In the genomic region with DNA sequence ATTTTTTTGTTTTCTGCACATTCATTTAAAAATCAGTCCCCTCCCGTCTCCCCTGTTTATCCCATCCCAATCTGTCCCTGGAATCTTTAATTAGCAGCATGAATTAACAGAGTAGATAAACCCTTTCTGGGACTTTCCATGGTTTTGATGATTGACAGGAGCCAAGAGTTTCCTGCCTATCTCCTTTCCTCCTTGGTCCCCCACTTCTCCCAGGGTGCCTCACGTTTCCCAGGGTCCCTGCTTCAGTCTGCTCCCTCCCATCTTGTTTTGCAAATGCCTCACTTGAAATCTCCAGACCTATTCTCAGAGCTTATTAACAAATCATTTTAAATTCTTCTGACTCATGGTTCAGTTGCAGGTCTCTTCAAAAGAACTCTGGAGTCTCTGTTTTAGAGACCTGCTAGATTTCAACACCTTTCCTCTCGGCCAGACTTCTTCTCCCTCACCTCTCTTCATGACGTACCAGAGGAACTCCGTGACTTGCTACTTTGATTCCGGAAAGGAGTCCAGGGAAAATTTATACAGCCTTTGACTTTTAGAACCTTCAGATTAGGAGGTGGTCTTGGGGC, we compare ENCODE assay signal across 26 cellular contexts.
DNase-seq lines count a peak whose midpoint lies in the region; TF ChIP-seq lines count a peak whose summit lies in the region.
"Had no signal": no experiment of that assay in that cellular context is flagged by ENCODE, and none has a peak within 500 bp of the region (broad histone marks: within the 10 kb centered on the region; RNA-seq: fewer than 3 reads in every experiment).

No MANE protein-coding gene starts in this region.

- H3K27ac ChIP-seq in layer of hippocampus (ENCODE audit: low read depth, low read length) (peak overlapping the region; percentile 16), temporal lobe (ENCODE audit: low read depth, low read length) (peak overlapping the region; percentile 39)
- H3K27ac ChIP-seq: body of pancreas, KMS-11, PC-9, SK-N-MC, thoracic aorta had no signal

- peaks cover 12% of the 10 kb centered on the region for H3K27me3 Mint-ChIP-seq in osteocyte (ENCODE audit: unreplicated experiment)
- H3K27me3 Mint-ChIP-seq: activated CD4-positive, alpha-beta memory T cell treated with anti-CD3 and anti-CD28 coated beads, Interleukin-2, amount 10 ng/mL, durations not matched to agents 7 days and 5 days had no signal

- no peak for TF ChIP-seq CTCF in osteocyte (IDR thresholded peaks at IDR 0.05)

- no peaks in the 10 kb centered on the region for H3K9me3 Mint-ChIP-seq in osteocyte (ENCODE audit: unreplicated experiment)

- H3K4me1 Mint-ChIP-seq in osteocyte (ENCODE audit: unreplicated experiment), result peaks cover 30% of the 10 kb centered on the region

- H3K4me3 Mint-ChIP-seq in osteocyte (ENCODE audit: unreplicated experiment), result no peak overlapping the region
- H3K4me3 Mint-ChIP-seq: activated CD4-positive, alpha-beta memory T cell treated with anti-CD3 and anti-CD28 coated beads, Interleukin-2, amount 10 ng/mL, durations not matched to agents 7 days and 5 days had no signal

- no peaks in the 10 kb centered on the region for H3K27me3 ChIP-seq in layer of hippocampus (ENCODE audit: control insufficient read depth, insufficient read depth, low read length)
- H3K27me3 ChIP-seq: body of pancreas, gastroesophageal sphincter, right atrium auricular region had no signal

- H3K27ac Mint-ChIP-seq in osteocyte (ENCODE audit: unreplicated experiment), result no peak overlapping the region
- H3K27ac Mint-ChIP-seq: activated CD4-positive, alpha-beta memory T cell treated with anti-CD3 and anti-CD28 coated beads, Interleukin-2, amount 10 ng/mL, durations not matched to agents 7 days and 5 days had no signal

- H3K36me3 Mint-ChIP-seq in osteocyte (ENCODE audit: unreplicated experiment), result peaks cover 4% of the 10 kb centered on the region

- DNase-seq in UCSD-AML1 (lab: John Stamatoyannopoulos, UW; ENCODE audit: unreplicated experiment) (peak; percentile 20), amniotic epithelial cell (ENCODE audit: low read depth) (peak; percentile 73), NCI-H82 treated with DMSO at 0.1 percent for 48 hours (lab: John Stamatoyannopoulos, UW; ENCODE audit: unreplicated experiment) (no peak), kidney glomerular epithelial cell (lab: John Stamatoyannopoulos, UW) (no peak), osteocyte (ENCODE audit: extremely low spot score, unreplicated experiment) (no peak)
- DNase-seq: activated CD4-positive, alpha-beta memory T cell treated with anti-CD3 and anti-CD28 coated beads, Interleukin-2, amount 10 ng/mL, durations not matched to agents 7 days and 5 days; activated CD4-positive, alpha-beta T cell treated with anti-CD3 and anti-CD28 coated beads for 1 hour; activated gamma-delta T cell treated with Interleukin-2 at 50 U/mL for 16 hours; body of pancreas; DMS 273 treated with DMSO at 0.1 percent for 48 hours; GOT3; left cardiac atrium; NCI-H1417; NCI-H526; NK-92 treated with Interleukin-12 subunit alpha and Interleukin-12 subunit beta, amount 100 ng/mL, for 24 hours; PC-9; small intestine; stimulated activated naive CD4-positive, alpha-beta T cell; T-helper 1 cell had no signal

Comparison
In these comparisons a context has a peak if more than half of its experiments do, and no peak if none do; other contexts are left out.
1. DNase-seq: peak in UCSD-AML1 (single experiment) and amniotic epithelial cell (single experiment); none in NCI-H82 treated with DMSO at 0.1 percent for 48 hours (single experiment), kidney glomerular epithelial cell (single experiment) and osteocyte (single experiment).